Comparison of ENCODE assay signal across 8 cellular contexts in the genomic region with DNA sequence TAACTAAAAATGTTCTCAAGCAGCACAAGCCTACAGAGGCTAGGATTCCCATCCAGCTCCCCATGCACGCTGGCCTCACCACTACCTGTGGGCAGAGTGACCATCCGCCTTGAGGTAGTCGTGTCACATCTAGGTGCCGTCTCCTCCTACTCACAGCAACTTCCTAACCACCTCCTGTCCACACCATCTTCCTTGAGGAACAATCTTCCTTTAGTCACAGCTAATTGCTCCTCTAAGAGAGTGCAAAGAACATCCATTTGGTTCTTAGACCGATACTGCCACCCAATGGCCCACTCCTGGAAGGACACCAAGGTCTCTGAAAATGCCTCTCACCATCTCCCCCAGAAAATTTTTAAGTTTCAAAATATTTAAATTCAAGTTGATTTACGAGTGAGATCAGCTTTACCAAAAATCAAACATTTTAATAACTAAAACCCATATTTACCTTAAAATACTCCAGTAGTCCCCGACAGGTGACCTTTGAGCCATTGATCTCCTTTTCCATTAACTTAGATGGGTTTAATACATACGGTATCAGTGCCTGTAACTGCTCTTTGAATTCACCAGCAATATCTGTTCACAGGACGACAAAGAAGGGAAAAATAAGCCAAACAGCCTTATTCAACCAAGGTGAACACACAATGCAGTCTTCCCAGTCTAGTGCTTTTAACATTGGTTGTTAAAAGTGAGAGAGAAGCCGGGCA. TPM values are rescaled to one million over a fixed set of nuclear protein-coding genes. Genes with fewer than 3 reads are reported as not detected.
DNase-seq lines count a peak whose midpoint lies in the region; ATAC-seq and TF ChIP-seq lines count a peak whose summit lies in the region.

No MANE protein-coding gene starts in this region.

- 54 to 61% (median 55%) methylated on average over 10 of the region's 10 CpGs for WGBS in ovary, 3 donors
- WGBS in transverse colon (ENCODE audit: low coverage in 1 of 2), 2 donors = 56 to 70% methylated on average over 5 to 10 of the region's 10 CpGs

- H3K36me3 ChIP-seq in ovary = no peaks in the 10 kb centered on the region
- peaks cover 0 to 37% (median 18%) of the 10 kb centered on the region in 4 donors for H3K36me3 ChIP-seq in transverse colon

- H3K27ac ChIP-seq in RWPE1 = 0 out of 2 replicates have a peak overlapping the region, but pooled peaks have one; percentile 36
- H3K27ac ChIP-seq in foreskin keratinocyte = no peak overlapping the region
- H3K27ac ChIP-seq in ovary = no peak overlapping the region
- no peak overlapping the region for H3K27ac ChIP-seq in transverse colon

- H3K27me3 ChIP-seq in foreskin keratinocyte = no peaks in the 10 kb centered on the region
- H3K27me3 ChIP-seq in ovary = no peaks in the 10 kb centered on the region
- H3K27me3 ChIP-seq in transverse colon = no peaks in the 10 kb centered on the region

- DNase-seq in COLO668 (lab: John Stamatoyannopoulos, UW; ENCODE audit: unreplicated experiment) (peak; percentile 35), HS-27A (ENCODE audit: low read depth) (peak; percentile 36), RWPE1 (ENCODE audit: low spot score) (peak; percentile 55), foreskin keratinocyte (peak in 1 of 2 donors; percentile 16), ovary (peak; percentile 62 to 76 (median 72)), transverse colon (peak; percentile 64)
- DNase-seq in activated effector memory CD4-positive, alpha-beta T cell treated with Interleukin-2 at 50 U/mL for 16 hours = peak; percentile 47

- peak; percentile 58 for ATAC-seq in foreskin keratinocyte
- no peak for ATAC-seq in HG03175 (IDR thresholded peaks at IDR 0.05; ENCODE audit: unreplicated experiment)

- no peaks in the 10 kb centered on the region for H3K9me3 ChIP-seq in ovary
- no peaks in the 10 kb centered on the region for H3K9me3 ChIP-seq in transverse colon

- TF ChIP-seq POLR2A in ovary (IDR thresholded peaks at IDR 0.05) (no peak), transverse colon (IDR thresholded peaks at IDR 0.05) (no peak)

- intact Hi-C loops in ovary (cut with DNase I) = loop anchor here (2.0 to 5.0 kb wide), 2 partner anchors 157 to 159 kb away; no protein-coding TSS in a partner anchor
- intact Hi-C loops in transverse colon (cut with DNase I; ENCODE audit: low total_unique reads) = loop anchor here (5.0 kb wide), 1 partner anchor 159 kb away; no protein-coding TSS in a partner anchor

- H3K4me3 ChIP-seq in ovary (no peak overlapping the region), transverse colon (no peak overlapping the region)

- POLR2A ChIA-PET in RWPE1 (lab: Yijun Ruan, JAX; ENCODE audit: low non-redundant PET) = no interaction called here

- H3K4me1 ChIP-seq in foreskin keratinocyte (no peaks in the 10 kb centered on the region), ovary (ENCODE audit: insufficient read depth) (no peaks in the 10 kb centered on the region), transverse colon (peaks cover 0 to 12% (median 2%) of the 10 kb centered on the region in 4 donors)

- TF ChIP-seq CTCF in RWPE1 (conservative IDR thresholded peaks at IDR 0.05; ENCODE audit: low read depth) (peak; percentile 68), foreskin keratinocyte (conservative IDR thresholded peaks at IDR 0.05) (peak; percentile 86), ovary (IDR thresholded peaks at IDR 0.05) (peak; percentile 29 to 84 (median 79)), transverse colon (IDR thresholded peaks at IDR 0.05) (peak; percentile 64 to 88 (median 81))

- CTCF ChIA-PET in RWPE1 (lab: Yijun Ruan, JAX) = interaction anchor here (0.5 to 1.3 kb wide), 10 partner anchors 8 to 728 kb away, joined by 3 to 10 read pairs (median 3); no protein-coding TSS in a partner anchor

- in situ Hi-C loops in transverse colon (cut with MboI; ENCODE audit: low pct_ligation_motif_present in 1 of 4, low pct_unique_long_range_greater_than_20kb in 1 of 4, low sequenced_read_pairs in 3 of 4) = loop anchor here (5.0 to 25.0 kb wide), 4 partner anchors 101 to 161 kb away; no protein-coding TSS in a partner anchor

- TF ChIP-seq EP300 in ovary (IDR thresholded peaks at IDR 0.05) = no peak
- TF ChIP-seq EP300 in transverse colon (IDR thresholded peaks at IDR 0.05; ENCODE audit: low read depth) = no peak

RNA-seq across cellular contexts. Expression of gene PLAAT3, which starts 21.7 kb away (rescaled TPM):
- total RNA-seq in foreskin keratinocyte (0.14 and 0.58 TPM in 2 replicates), ovary (100 to 1,000 TPM in 5 of 7 donors, 10 to 100 TPM in 2; 52.2 to 147 (median 110) TPM), transverse colon (10 to 100 TPM in 3 of 4 donors, 1 to 10 TPM in 1; 8.6 to 16.7 (median 10.5) TPM)
- polyA plus RNA-seq in foreskin keratinocyte (0.26 and 0.74 TPM in 2 replicates), ovary (100 to 1,000 TPM in 1 of 2 donors, 10 to 100 TPM in 1; 41.1 to 128 TPM)

RNA-seq across cellular contexts. Expression of gene ATL3, which starts 35.3 kb away (rescaled TPM):
- 43.0 and 50.4 TPM in 2 replicates for total RNA-seq in foreskin keratinocyte
- 20.4 and 20.8 TPM in 2 replicates for polyA plus RNA-seq in foreskin keratinocyte
- 10 to 100 TPM; 44.9 to 81.8 (median 55.7) TPM for total RNA-seq in ovary
- 10 to 100 TPM; 16.5 to 27.8 TPM for polyA plus RNA-seq in ovary
- total RNA-seq in transverse colon = 10 to 100 TPM; 18.7 to 60.8 (median 40.0) TPM

RNA-seq across cellular contexts. Expression of gene RTN3, which starts 45.4 kb away (rescaled TPM):
- 56.5 and 57.1 TPM in 2 replicates for total RNA-seq in foreskin keratinocyte
- polyA plus RNA-seq in foreskin keratinocyte = 39.0 and 43.5 TPM in 2 replicates
- 10 to 100 TPM; 53.2 to 82.9 (median 64.1) TPM for total RNA-seq in ovary
- 100 to 1,000 TPM in 1 of 2 donors, 10 to 100 TPM in 1; 49.5 to 142 TPM for polyA plus RNA-seq in ovary
- 100 to 1,000 TPM in 2 of 4 donors, 10 to 100 TPM in 2; 44.8 to 187 (median 117) TPM for total RNA-seq in transverse colon
